Comparison of ENCODE assay signal across 19 cellular contexts in genomic region chr10:124138883-124139348, GRCh38. TPM values are rescaled to one million over a fixed set of nuclear protein-coding genes. Genes with fewer than 3 reads are reported as not detected.
A peak's percentile ranks its signal among the peaks of the same experiment; 100 is the strongest.
DNase-seq lines count a peak whose midpoint lies in the region; ATAC-seq and TF ChIP-seq lines count a peak whose summit lies in the region.
"Had no signal": no experiment of that assay in that cellular context is flagged by ENCODE, and none has a peak within 500 bp of the region (broad histone marks: within the 10 kb centered on the region; RNA-seq: fewer than 3 reads in every experiment).

No MANE protein-coding gene starts in this region.

- WGBS in esophagus squamous epithelium, 2 donors: 74 to 79% methylated on average over 6 of the region's 6 CpGs
- WGBS in psoas muscle, 3 donors: 32 to 52% (median 35%) methylated on average over 6 of the region's 6 CpGs

- peaks cover 13% of the 10 kb centered on the region for H3K9me3 ChIP-seq in left ventricle myocardium inferior (replicated peaks)
- no peaks in the 10 kb centered on the region for H3K9me3 ChIP-seq in esophagus squamous epithelium
- H3K9me3 ChIP-seq in psoas muscle: peaks cover 5% of the 10 kb centered on the region
- H3K9me3 ChIP-seq in upper lobe of right lung: no peaks in the 10 kb centered on the region

- DNase-seq in cardiac septum (ENCODE audit: low spot score): peak; percentile 22
- DNase-seq in left ventricle myocardium inferior: no peak
- no peak for DNase-seq in esophagus squamous epithelium (lab: John Stamatoyannopoulos, UW)
- no peak for DNase-seq in psoas muscle
- DNase-seq in upper lobe of right lung: no peak
- no peak for DNase-seq in erythroblast (lab: John Stamatoyannopoulos, UW)
- DNase-seq in NCI-H128 (lab: John Stamatoyannopoulos, UW; ENCODE audit: unreplicated experiment): no peak
- DNase-seq: DMS79 treated with DMSO at 0.1 percent for 48 hours, H9, KG1, MV-4-11, NCI-H1417 treated with DMSO at 0.1 percent for 48 hours, NCI-H187 treated with DMSO at 0.1 percent for 48 hours, NCI-H2227 treated with DMSO at 0.1 percent for 48 hours, NCI-H510A treated with DMSO at 0.1 percent for 48 hours, NCI-H82, PC-3 had no signal

- H3K4me1 ChIP-seq in left ventricle myocardium inferior (no peaks in the 10 kb centered on the region), esophagus squamous epithelium (peaks cover 0 to 18% (median 3%) of the 10 kb centered on the region in 3 donors), psoas muscle (peaks cover 8% of the 10 kb centered on the region), upper lobe of right lung (no peaks in the 10 kb centered on the region)

- ATAC-seq in psoas muscle (peak; percentile 52 to 81 (median 68)), upper lobe of right lung (peak; percentile 37), GM19035 (IDR thresholded peaks at IDR 0.05; ENCODE audit: unreplicated experiment) (no peak)
- ATAC-seq: PC-3 had no signal

- H3K36me3 ChIP-seq in left ventricle myocardium inferior (no peaks in the 10 kb centered on the region), esophagus squamous epithelium (no peaks in the 10 kb centered on the region), psoas muscle (ENCODE audit: insufficient read depth in 1 of 2, low read depth in 1 of 2) (no peaks in the 10 kb centered on the region), upper lobe of right lung (no peaks in the 10 kb centered on the region)

- H3K4me3 ChIP-seq in left ventricle myocardium inferior: no peak overlapping the region
- no peak overlapping the region for H3K4me3 ChIP-seq in esophagus squamous epithelium
- H3K4me3 ChIP-seq in psoas muscle: no peak overlapping the region
- no peak overlapping the region for H3K4me3 ChIP-seq in upper lobe of right lung

- no peak overlapping the region for H3K27ac ChIP-seq in left ventricle myocardium inferior (replicated peaks)
- H3K27ac ChIP-seq in esophagus squamous epithelium: peak overlapping the region in 3 of 4 donors; percentile 39 to 83 (median 75)
- peak overlapping the region; percentile 42 for H3K27ac ChIP-seq in psoas muscle
- H3K27ac ChIP-seq in upper lobe of right lung: no peak overlapping the region
- H3K27ac ChIP-seq: RWPE1 had no signal

- TF ChIP-seq CTCF in left ventricle myocardium inferior (IDR thresholded peaks at IDR 0.05; ENCODE audit: borderline replicate concordance) (no peak), esophagus squamous epithelium (IDR thresholded peaks at IDR 0.05) (no peak), psoas muscle (IDR thresholded peaks at IDR 0.05) (no peak), upper lobe of right lung (IDR thresholded peaks at IDR 0.05) (no peak)

- TF ChIP-seq POLR2A in esophagus squamous epithelium (IDR thresholded peaks at IDR 0.05) (no peak), erythroblast (IDR thresholded peaks at IDR 0.05; ENCODE audit: low read length) (no peak)

- intact Hi-C loops in cardiac septum (cut with DNase I): no loop called here
- intact Hi-C loops in left ventricle myocardium inferior (cut with micrococcal nuclease): no loop called here
- intact Hi-C loops in esophagus squamous epithelium (cut with DNase I): no loop called here
- intact Hi-C loops in psoas muscle (cut with DNase I): no loop called here
- intact Hi-C loops in upper lobe of right lung (cut with DNase I): no loop called here

- H3K27me3 ChIP-seq in left ventricle myocardium inferior (ENCODE audit: low read depth) (peaks cover 5% of the 10 kb centered on the region), esophagus squamous epithelium (peaks cover 0 to 10% (median 0%) of the 10 kb centered on the region in 4 donors), psoas muscle (ENCODE audit: insufficient read depth in 3 of 3, low read length in 2 of 3) (no peaks in the 10 kb centered on the region), upper lobe of right lung (no peaks in the 10 kb centered on the region)

RNA-seq across cellular contexts. Expression of gene CHST15, which starts 45.5 kb away (rescaled TPM):
- total RNA-seq in cardiac septum (5.4 TPM), left ventricle myocardium inferior (4.5 TPM), esophagus squamous epithelium (10 to 100 TPM in 2 of 4 donors, 1 to 10 TPM in 2; 4.0 to 23.0 (median 13.8) TPM), psoas muscle (10 to 100 TPM in 2 of 4 donors, 1 to 10 TPM in 2; 3.6 to 39.2 (median 12.1) TPM), upper lobe of right lung (49.2 TPM)
- polyA plus RNA-seq in psoas muscle: 10 to 100 TPM in 2 of 3 donors, 1 to 10 TPM in 1; 7.2 to 15.6 (median 10.4) TPM

Comparison
In these comparisons a context has a peak if more than half of its experiments do, and no peak if none do; other contexts are left out.
1. H3K27ac ChIP-seq: peak in esophagus squamous epithelium (3 of 4) and psoas muscle (single experiment); none in left ventricle myocardium inferior (single experiment) and upper lobe of right lung (single experiment).